Comparison of ENCODE assay signal across 1 cellular context in the genomic region with DNA sequence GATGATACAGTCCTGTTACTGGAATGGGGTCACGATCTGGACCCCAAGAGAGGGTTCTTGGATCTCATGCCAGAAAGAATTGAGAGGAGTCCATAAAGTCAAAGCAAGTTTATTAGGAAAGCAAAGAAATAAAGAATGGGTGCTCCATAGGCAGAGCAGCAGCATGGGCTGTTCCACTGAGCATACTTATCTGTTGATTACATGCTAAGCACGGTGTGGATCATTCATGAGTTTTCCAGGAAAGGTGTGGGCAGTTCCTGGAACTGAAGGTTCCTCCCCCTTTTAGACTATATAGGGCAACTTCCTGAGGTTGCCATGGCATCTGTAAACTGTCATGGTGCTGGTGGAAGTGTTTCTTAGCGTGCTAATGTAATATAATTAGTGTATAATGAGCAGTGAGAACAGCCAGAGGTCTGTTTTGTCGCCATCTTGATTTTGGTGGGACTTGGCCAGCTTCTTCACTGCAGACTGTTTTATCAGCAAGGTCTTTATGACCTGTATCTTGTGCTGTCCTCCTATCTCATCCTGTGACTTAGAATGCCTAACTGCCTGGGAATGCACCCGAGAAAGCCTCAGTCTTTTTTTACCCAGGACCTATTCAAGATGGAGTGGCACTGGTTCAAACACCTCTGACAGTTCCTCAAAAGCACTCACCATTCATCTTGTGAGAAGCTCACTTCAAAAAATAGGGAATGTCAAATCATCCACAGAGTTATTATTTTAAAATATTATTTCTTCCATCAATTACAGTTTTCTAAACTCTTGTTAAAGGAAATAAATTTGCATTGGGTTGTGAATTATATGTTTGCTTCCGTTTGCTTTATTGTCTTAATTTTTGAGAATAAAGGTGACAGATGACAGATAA.
A peak's percentile ranks its signal among the peaks of the same experiment; 100 is the strongest.
TF ChIP-seq lines count a peak whose summit lies in the region.

No MANE protein-coding gene starts in this region.

TF ChIP-seq in K562, 482 proteins besides CTCF, POLR2A, EP300 and RAD21 (continued from another document and continues in another):
- TF ChIP-seq, protein P1, sequence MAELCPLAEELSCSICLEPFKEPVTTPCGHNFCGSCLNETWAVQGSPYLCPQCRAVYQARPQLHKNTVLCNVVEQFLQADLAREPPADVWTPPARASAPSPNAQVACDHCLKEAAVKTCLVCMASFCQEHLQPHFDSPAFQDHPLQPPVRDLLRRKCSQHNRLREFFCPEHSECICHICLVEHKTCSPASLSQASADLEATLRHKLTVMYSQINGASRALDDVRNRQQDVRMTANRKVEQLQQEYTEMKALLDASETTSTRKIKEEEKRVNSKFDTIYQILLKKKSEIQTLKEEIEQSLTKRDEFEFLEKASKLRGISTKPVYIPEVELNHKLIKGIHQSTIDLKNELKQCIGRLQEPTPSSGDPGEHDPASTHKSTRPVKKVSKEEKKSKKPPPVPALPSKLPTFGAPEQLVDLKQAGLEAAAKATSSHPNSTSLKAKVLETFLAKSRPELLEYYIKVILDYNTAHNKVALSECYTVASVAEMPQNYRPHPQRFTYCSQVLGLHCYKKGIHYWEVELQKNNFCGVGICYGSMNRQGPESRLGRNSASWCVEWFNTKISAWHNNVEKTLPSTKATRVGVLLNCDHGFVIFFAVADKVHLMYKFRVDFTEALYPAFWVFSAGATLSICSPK (IDR thresholded peaks at IDR 0.05; ENCODE audit: borderline replicate concordance) = no peak
- TF ChIP-seq RFX7 (CRISPR knock-in tag; IDR thresholded peaks at IDR 0.05) = peak; percentile 95
- TF ChIP-seq, protein P2, sequence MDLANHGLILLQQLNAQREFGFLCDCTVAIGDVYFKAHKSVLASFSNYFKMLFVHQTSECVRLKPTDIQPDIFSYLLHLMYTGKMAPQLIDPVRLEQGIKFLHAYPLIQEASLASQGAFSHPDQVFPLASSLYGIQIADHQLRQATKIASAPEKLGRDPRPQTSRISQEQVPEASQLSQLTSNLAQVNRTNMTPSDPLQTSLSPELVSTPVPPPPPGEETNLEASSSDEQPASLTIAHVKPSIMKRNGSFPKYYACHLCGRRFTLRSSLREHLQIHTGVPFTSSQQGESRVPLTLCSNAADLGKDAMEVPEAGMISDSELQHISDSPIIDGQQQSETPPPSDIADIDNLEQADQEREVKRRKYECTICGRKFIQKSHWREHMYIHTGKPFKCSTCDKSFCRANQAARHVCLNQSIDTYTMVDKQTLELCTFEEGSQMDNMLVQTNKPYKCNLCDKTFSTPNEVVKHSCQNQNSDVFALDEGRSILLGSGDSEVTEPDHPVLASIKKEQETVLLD (IDR thresholded peaks at IDR 0.05) = peak; percentile 81
- no peak for TF ChIP-seq CBX5 (IDR thresholded peaks at IDR 0.05; ENCODE audit: borderline replicate concordance, low read depth)
- TF ChIP-seq ZNF184 (CRISPR knock-in tag; IDR thresholded peaks at IDR 0.05) = no peak
- TF ChIP-seq SMAD2 (IDR thresholded peaks at IDR 0.05; ENCODE audit: low read depth, low read length) = no peak
- peak; percentile 98 for TF ChIP-seq NFXL1 (CRISPR knock-in tag; IDR thresholded peaks at IDR 0.05)
- TF ChIP-seq, protein P3, sequence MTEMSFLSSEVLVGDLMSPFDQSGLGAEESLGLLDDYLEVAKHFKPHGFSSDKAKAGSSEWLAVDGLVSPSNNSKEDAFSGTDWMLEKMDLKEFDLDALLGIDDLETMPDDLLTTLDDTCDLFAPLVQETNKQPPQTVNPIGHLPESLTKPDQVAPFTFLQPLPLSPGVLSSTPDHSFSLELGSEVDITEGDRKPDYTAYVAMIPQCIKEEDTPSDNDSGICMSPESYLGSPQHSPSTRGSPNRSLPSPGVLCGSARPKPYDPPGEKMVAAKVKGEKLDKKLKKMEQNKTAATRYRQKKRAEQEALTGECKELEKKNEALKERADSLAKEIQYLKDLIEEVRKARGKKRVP (CRISPR knock-in tag; IDR thresholded peaks at IDR 0.05) = peak; percentile 95
- no peak for TF ChIP-seq ZC3H8 (IDR thresholded peaks at IDR 0.05)
- TF ChIP-seq ARID2 (IDR thresholded peaks at IDR 0.05) = no peak
- no peak for TF ChIP-seq COPS2 (conservative IDR thresholded peaks at IDR 0.05)
- 0 out of 2 replicates have a peak, but pooled peaks have one; percentile 79 for TF ChIP-seq CHCHD3 (CRISPR knock-in tag; IDR thresholded peaks at IDR 0.05)
- TF ChIP-seq, protein P4, sequence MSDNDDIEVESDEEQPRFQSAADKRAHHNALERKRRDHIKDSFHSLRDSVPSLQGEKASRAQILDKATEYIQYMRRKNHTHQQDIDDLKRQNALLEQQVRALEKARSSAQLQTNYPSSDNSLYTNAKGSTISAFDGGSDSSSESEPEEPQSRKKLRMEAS (CRISPR knock-in tag; IDR thresholded peaks at IDR 0.05) = 0 out of 2 replicates have a peak, but pooled peaks have one; percentile 38
- TF ChIP-seq, protein P5, sequence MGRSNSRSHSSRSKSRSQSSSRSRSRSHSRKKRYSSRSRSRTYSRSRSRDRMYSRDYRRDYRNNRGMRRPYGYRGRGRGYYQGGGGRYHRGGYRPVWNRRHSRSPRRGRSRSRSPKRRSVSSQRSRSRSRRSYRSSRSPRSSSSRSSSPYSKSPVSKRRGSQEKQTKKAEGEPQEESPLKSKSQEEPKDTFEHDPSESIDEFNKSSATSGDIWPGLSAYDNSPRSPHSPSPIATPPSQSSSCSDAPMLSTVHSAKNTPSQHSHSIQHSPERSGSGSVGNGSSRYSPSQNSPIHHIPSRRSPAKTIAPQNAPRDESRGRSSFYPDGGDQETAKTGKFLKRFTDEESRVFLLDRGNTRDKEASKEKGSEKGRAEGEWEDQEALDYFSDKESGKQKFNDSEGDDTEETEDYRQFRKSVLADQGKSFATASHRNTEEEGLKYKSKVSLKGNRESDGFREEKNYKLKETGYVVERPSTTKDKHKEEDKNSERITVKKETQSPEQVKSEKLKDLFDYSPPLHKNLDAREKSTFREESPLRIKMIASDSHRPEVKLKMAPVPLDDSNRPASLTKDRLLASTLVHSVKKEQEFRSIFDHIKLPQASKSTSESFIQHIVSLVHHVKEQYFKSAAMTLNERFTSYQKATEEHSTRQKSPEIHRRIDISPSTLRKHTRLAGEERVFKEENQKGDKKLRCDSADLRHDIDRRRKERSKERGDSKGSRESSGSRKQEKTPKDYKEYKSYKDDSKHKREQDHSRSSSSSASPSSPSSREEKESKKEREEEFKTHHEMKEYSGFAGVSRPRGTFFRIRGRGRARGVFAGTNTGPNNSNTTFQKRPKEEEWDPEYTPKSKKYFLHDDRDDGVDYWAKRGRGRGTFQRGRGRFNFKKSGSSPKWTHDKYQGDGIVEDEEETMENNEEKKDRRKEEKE (IDR thresholded peaks at IDR 0.05; ENCODE audit: borderline replicate concordance in 1 of 2, control insufficient read depth in 1 of 2, low read depth in 2 of 2, low read length in 1 of 2) = no peak
- TF ChIP-seq ZNF239 (CRISPR knock-in tag; IDR thresholded peaks at IDR 0.05) = peak; percentile 96
- TF ChIP-seq, protein P6, sequence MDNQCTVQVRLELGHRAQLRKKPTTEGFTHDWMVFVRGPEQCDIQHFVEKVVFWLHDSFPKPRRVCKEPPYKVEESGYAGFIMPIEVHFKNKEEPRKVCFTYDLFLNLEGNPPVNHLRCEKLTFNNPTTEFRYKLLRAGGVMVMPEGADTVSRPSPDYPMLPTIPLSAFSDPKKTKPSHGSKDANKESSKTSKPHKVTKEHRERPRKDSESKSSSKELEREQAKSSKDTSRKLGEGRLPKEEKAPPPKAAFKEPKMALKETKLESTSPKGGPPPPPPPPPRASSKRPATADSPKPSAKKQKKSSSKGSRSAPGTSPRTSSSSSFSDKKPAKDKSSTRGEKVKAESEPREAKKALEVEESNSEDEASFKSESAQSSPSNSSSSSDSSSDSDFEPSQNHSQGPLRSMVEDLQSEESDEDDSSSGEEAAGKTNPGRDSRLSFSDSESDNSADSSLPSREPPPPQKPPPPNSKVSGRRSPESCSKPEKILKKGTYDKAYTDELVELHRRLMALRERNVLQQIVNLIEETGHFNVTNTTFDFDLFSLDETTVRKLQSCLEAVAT (IDR thresholded peaks at IDR 0.05) = no peak
- peak; percentile 79; the same call in 1 of the 2 replicates for TF ChIP-seq PML (IDR thresholded peaks at IDR 0.05; ENCODE audit: low read length)
- TF ChIP-seq, protein P7, sequence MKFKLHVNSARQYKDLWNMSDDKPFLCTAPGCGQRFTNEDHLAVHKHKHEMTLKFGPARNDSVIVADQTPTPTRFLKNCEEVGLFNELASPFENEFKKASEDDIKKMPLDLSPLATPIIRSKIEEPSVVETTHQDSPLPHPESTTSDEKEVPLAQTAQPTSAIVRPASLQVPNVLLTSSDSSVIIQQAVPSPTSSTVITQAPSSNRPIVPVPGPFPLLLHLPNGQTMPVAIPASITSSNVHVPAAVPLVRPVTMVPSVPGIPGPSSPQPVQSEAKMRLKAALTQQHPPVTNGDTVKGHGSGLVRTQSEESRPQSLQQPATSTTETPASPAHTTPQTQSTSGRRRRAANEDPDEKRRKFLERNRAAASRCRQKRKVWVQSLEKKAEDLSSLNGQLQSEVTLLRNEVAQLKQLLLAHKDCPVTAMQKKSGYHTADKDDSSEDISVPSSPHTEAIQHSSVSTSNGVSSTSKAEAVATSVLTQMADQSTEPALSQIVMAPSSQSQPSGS (CRISPR knock-in tag; IDR thresholded peaks at IDR 0.05) = no peak
- TF ChIP-seq CTBP1 (IDR thresholded peaks at IDR 0.05; ENCODE audit: borderline replicate concordance) = no peak
- peak in 1 of 2 experiments; percentile 55; a peak in 1 of 4 replicates for TF ChIP-seq HDAC1 (IDR thresholded peaks at IDR 0.05)
- TF ChIP-seq BACH1 (tag; IDR thresholded peaks at IDR 0.05) = peak; percentile 99
- peak; percentile 93 for TF ChIP-seq ETS2 (tag; IDR thresholded peaks at IDR 0.05; ENCODE audit: borderline replicate concordance, poor library complexity, severe bottlenecking)
- no peak for TF ChIP-seq NR3C1 (CRISPR knock-in tag; IDR thresholded peaks at IDR 0.05)
- no peak for TF ChIP-seq DNMT1 (IDR thresholded peaks at IDR 0.05)
- peak; percentile 52 for TF ChIP-seq TAF9B (IDR thresholded peaks at IDR 0.05; ENCODE audit: partially characterized antibody)
- no peak for TF ChIP-seq CREBBP (IDR thresholded peaks at IDR 0.05; ENCODE audit: low read depth, low read length)
- no peak for TF ChIP-seq ZKSCAN1 (IDR thresholded peaks at IDR 0.05; ENCODE audit: low read depth, low read length)
- TF ChIP-seq IFI16 (CRISPR knock-in tag; IDR thresholded peaks at IDR 0.05) = peak; percentile 96
- no peak for TF ChIP-seq KAT8 (IDR thresholded peaks at IDR 0.05; ENCODE audit: low read depth)
- TF ChIP-seq KAT7 (CRISPR knock-in tag; IDR thresholded peaks at IDR 0.05; ENCODE audit: borderline replicate concordance) = no peak
- TF ChIP-seq KHSRP (IDR thresholded peaks at IDR 0.05) = no peak
- peak; percentile 86 for TF ChIP-seq CBFA2T3 (IDR thresholded peaks at IDR 0.05)
- TF ChIP-seq TCF7 (IDR thresholded peaks at IDR 0.05; ENCODE audit: borderline replicate concordance) = no peak
- peak; percentile 94 for TF ChIP-seq ZFP1 (CRISPR knock-in tag; IDR thresholded peaks at IDR 0.05)
- TF ChIP-seq TCFL5 (CRISPR knock-in tag; conservative IDR thresholded peaks at IDR 0.05) = peak; percentile 98
- TF ChIP-seq PHF8 (IDR thresholded peaks at IDR 0.05; ENCODE audit: borderline replicate concordance, low read length) = no peak; the same call in 1 of the 2 replicates
- TF ChIP-seq STAG1 (CRISPR knock-in tag; IDR thresholded peaks at IDR 0.05; ENCODE audit: borderline replicate concordance) = no peak
- no peak for TF ChIP-seq LARP7 (IDR thresholded peaks at IDR 0.05)
- TF ChIP-seq, protein P8, sequence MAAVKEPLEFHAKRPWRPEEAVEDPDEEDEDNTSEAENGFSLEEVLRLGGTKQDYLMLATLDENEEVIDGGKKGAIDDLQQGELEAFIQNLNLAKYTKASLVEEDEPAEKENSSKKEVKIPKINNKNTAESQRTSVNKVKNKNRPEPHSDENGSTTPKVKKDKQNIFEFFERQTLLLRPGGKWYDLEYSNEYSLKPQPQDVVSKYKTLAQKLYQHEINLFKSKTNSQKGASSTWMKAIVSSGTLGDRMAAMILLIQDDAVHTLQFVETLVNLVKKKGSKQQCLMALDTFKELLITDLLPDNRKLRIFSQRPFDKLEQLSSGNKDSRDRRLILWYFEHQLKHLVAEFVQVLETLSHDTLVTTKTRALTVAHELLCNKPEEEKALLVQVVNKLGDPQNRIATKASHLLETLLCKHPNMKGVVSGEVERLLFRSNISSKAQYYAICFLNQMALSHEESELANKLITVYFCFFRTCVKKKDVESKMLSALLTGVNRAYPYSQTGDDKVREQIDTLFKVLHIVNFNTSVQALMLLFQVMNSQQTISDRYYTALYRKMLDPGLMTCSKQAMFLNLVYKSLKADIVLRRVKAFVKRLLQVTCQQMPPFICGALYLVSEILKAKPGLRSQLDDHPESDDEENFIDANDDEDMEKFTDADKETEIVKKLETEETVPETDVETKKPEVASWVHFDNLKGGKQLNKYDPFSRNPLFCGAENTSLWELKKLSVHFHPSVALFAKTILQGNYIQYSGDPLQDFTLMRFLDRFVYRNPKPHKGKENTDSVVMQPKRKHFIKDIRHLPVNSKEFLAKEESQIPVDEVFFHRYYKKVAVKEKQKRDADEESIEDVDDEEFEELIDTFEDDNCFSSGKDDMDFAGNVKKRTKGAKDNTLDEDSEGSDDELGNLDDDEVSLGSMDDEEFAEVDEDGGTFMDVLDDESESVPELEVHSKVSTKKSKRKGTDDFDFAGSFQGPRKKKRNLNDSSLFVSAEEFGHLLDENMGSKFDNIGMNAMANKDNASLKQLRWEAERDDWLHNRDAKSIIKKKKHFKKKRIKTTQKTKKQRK (IDR thresholded peaks at IDR 0.05; ENCODE audit: borderline replicate concordance, low read depth, low read length) = no peak
- TF ChIP-seq, protein P9, sequence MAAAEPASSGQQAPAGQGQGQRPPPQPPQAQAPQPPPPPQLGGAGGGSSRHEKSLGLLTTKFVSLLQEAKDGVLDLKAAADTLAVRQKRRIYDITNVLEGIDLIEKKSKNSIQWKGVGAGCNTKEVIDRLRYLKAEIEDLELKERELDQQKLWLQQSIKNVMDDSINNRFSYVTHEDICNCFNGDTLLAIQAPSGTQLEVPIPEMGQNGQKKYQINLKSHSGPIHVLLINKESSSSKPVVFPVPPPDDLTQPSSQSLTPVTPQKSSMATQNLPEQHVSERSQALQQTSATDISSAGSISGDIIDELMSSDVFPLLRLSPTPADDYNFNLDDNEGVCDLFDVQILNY (CRISPR knock-in tag; IDR thresholded peaks at IDR 0.05) = no peak
- TF ChIP-seq, protein P10, sequence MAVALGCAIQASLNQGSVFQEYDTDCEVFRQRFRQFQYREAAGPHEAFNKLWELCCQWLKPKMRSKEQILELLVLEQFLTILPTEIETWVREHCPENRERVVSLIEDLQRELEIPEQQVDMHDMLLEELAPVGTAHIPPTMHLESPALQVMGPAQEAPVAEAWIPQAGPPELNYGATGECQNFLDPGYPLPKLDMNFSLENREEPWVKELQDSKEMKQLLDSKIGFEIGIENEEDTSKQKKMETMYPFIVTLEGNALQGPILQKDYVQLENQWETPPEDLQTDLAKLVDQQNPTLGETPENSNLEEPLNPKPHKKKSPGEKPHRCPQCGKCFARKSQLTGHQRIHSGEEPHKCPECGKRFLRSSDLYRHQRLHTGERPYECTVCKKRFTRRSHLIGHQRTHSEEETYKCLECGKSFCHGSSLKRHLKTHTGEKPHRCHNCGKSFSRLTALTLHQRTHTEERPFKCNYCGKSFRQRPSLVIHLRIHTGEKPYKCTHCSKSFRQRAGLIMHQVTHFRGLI (CRISPR knock-in tag; IDR thresholded peaks at IDR 0.05) = peak; percentile 99
- peak; percentile 100 for TF ChIP-seq DMBX1 (CRISPR knock-in tag; IDR thresholded peaks at IDR 0.05; ENCODE audit: borderline replicate concordance)
- TF ChIP-seq ZNF584 (CRISPR knock-in tag; IDR thresholded peaks at IDR 0.05; ENCODE audit: low read depth) = peak; percentile 99
- peak; percentile 91 for TF ChIP-seq ZSCAN32 (CRISPR knock-in tag; IDR thresholded peaks at IDR 0.05)
- TF ChIP-seq, protein P11, sequence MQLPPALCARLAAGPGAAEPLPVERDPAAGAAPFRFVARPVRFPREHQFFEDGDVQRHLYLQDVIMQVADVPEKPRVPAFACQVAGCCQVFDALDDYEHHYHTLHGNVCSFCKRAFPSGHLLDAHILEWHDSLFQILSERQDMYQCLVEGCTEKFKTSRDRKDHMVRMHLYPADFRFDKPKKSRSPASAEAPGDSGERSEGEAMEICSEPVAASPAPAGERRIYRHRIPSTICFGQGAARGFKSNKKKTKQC (CRISPR knock-in tag; IDR thresholded peaks at IDR 0.05) = no peak
- TF ChIP-seq NEUROD1 (IDR thresholded peaks at IDR 0.05; ENCODE audit: borderline replicate concordance, low read depth, low read length, partially characterized antibody) = peak; percentile 77
